In the genomic region with DNA sequence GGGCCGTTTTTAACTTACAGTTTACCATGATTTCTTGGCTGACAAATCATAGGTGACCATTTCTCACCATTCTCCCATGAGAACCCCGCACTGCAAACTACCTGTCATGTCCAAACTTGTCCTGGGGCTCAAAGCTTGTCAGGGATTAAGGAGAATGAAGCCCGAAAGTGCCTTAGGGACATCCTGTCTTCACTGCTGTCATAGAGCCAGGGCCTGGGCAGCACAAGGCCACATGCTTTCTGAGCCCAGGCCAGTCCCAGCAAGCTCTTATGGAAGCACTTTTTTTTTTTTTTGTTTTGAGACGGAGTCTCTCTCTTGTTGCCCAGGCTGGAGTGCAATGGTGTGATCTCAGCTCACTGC, we compare ENCODE assay signal across 9 cellular contexts. TPM values are rescaled to one million over a fixed set of nuclear protein-coding genes. Genes with fewer than 3 reads are reported as not detected.
DNase-seq lines count a peak whose midpoint lies in the region; ATAC-seq, FAIRE-seq and TF ChIP-seq lines count a peak whose summit lies in the region.
"Had no signal": no experiment of that assay in that cellular context is flagged by ENCODE, and none has a peak within 500 bp of the region (broad histone marks: within the 10 kb centered on the region; RNA-seq: fewer than 3 reads in every experiment).

No MANE protein-coding gene starts in this region.

- H3K9me3 Mint-ChIP-seq in CD4-positive, alpha-beta T cell: no peaks in the 10 kb centered on the region
- no peaks in the 10 kb centered on the region for H3K9me3 Mint-ChIP-seq in neural progenitor cell

- H3K27ac Mint-ChIP-seq in CD4-positive, alpha-beta T cell: peak overlapping the region; percentile 85
- no peak overlapping the region for H3K27ac Mint-ChIP-seq in neural progenitor cell

- TF ChIP-seq CTCF in CD4-positive, alpha-beta T cell (IDR thresholded peaks at IDR 0.05): no peak
- TF ChIP-seq CTCF in neural progenitor cell (IDR thresholded peaks at IDR 0.05): no peak

- peaks cover 80% of the 10 kb centered on the region for H3K4me1 Mint-ChIP-seq in CD4-positive, alpha-beta T cell (ENCODE audit: low read depth)
- H3K4me1 Mint-ChIP-seq in neural progenitor cell: peaks cover 17% of the 10 kb centered on the region

- H3K79me2 ChIP-seq in neural progenitor cell (ENCODE audit: low read depth): peaks cover 99% of the 10 kb centered on the region

- no peak overlapping the region for H3K27ac ChIP-seq in CD4-positive, alpha-beta T cell (ENCODE audit: low read depth, low read length)
- H3K27ac ChIP-seq in neural progenitor cell: peak overlapping the region; percentile 63

- peaks cover 25% of the 10 kb centered on the region for H4K20me1 ChIP-seq in neural progenitor cell (ENCODE audit: low read depth)

- no peak overlapping the region for H3K4me2 ChIP-seq in neural progenitor cell

- peaks cover 16% of the 10 kb centered on the region for H3F3A ChIP-seq in neural progenitor cell (ENCODE audit: low read depth)

- no peak for ATAC-seq in CD4-positive, alpha-beta T cell (ENCODE audit: poor library complexity)

- H3K9me3 ChIP-seq in CD4-positive, alpha-beta T cell (ENCODE audit: control insufficient read depth, low read length): no peaks in the 10 kb centered on the region
- no peaks in the 10 kb centered on the region for H3K9me3 ChIP-seq in neural progenitor cell (ENCODE audit: low read depth)

- FAIRE-seq in RCC 7860 (lab: Jason Lieb, UNC): no peak

- intact Hi-C loops in CD4-positive, alpha-beta T cell (cut with DNase I, micrococcal nuclease): no loop called here

- H3K36me3 Mint-ChIP-seq in CD4-positive, alpha-beta T cell (ENCODE audit: low read depth): peaks cover 79% of the 10 kb centered on the region
- peaks cover 9% of the 10 kb centered on the region for H3K36me3 Mint-ChIP-seq in neural progenitor cell

- no peak for DNase-seq in CD4-positive, alpha-beta T cell
- DNase-seq in NCI-H69 (lab: John Stamatoyannopoulos, UW): peak; percentile 65
- DNase-seq in cerebellum (ENCODE audit: low spot score): peak; percentile 73
- no peak for DNase-seq in neural progenitor cell (ENCODE audit: low spot score)
- DNase-seq in amniotic stem cell (lab: John Stamatoyannopoulos, UW): no peak
- DNase-seq in RCC 7860 (ENCODE audit: low spot score): no peak
- DNase-seq in NCI-H1694 treated with DMSO at 0.1 percent for 48 hours (lab: John Stamatoyannopoulos, UW): no peak
- DNase-seq in NCI-H2081 (lab: John Stamatoyannopoulos, UW): no peak
- DNase-seq: NCI-H446 treated with DMSO at 0.1 percent for 48 hours had no signal

- no peak overlapping the region for H3K9ac ChIP-seq in neural progenitor cell

- H3K36me3 ChIP-seq in neural progenitor cell: no peaks in the 10 kb centered on the region

- H3K4me3 Mint-ChIP-seq in CD4-positive, alpha-beta T cell: peak overlapping the region; percentile 82
- H3K4me3 Mint-ChIP-seq in neural progenitor cell: no peak overlapping the region

- CTCF ChIA-PET in CD4-positive, alpha-beta T cell (lab: Charles Lee): interaction anchor here (0.8 to 1.6 kb wide), 4 partner anchors 12 to 60 kb away, joined by 3 to 7 read pairs (median 5); no protein-coding TSS in a partner anchor

- no peaks in the 10 kb centered on the region for H3K27me3 Mint-ChIP-seq in CD4-positive, alpha-beta T cell
- no peaks in the 10 kb centered on the region for H3K27me3 Mint-ChIP-seq in neural progenitor cell (ENCODE audit: insufficient read depth, low read depth)

- no peak overlapping the region for H3K4me3 ChIP-seq in neural progenitor cell

- no peak overlapping the region for H2AFZ ChIP-seq in neural progenitor cell (replicated peaks)

- peaks cover 45% of the 10 kb centered on the region for H3K4me1 ChIP-seq in neural progenitor cell

- POLR2A ChIA-PET in CD4-positive, alpha-beta T cell (lab: Charles Lee): interaction anchor here (0.8 to 13.4 kb wide), 4 partner anchors 16 to 60 kb away, joined by 3 to 367 read pairs (median 162); partner anchors contain the start of genes CCM2 and MYO1G

- no peaks in the 10 kb centered on the region for H3K27me3 ChIP-seq in CD4-positive, alpha-beta T cell (ENCODE audit: control insufficient read depth, insufficient read depth, low read length)
- H3K27me3 ChIP-seq in neural progenitor cell: no peaks in the 10 kb centered on the region

RNA-seq across cellular contexts. Expression of gene CCM2, which starts 33.9 kb away (rescaled TPM):
- 10 to 100 TPM; 48.8 to 52.8 TPM for total RNA-seq in CD4-positive, alpha-beta T cell
- total RNA-seq in cerebellum (18.8 TPM), neural progenitor cell (ENCODE audit: low replicate concordance) (21.8 and 37.5 TPM in 2 replicates)

RNA-seq across cellular contexts. Expression of gene NACAD, which starts 54.9 kb away (rescaled TPM):
- under 1 TPM; 0.08 to 0.14 TPM for total RNA-seq in CD4-positive, alpha-beta T cell
- total RNA-seq in cerebellum (6.8 TPM), neural progenitor cell (ENCODE audit: low replicate concordance) (0.39 and 1.5 TPM in 2 replicates)

RNA-seq across cellular contexts. Expression of gene MYO1G, which starts 55.1 kb away (rescaled TPM):
- 100 to 1,000 TPM; 155 to 157 TPM for total RNA-seq in CD4-positive, alpha-beta T cell
- total RNA-seq in cerebellum (0.54 TPM), neural progenitor cell (ENCODE audit: low replicate concordance) (0.03 TPM in 1 of 2 replicates, not detected in the other)

Comparison
In these comparisons a context has a peak if more than half of its experiments do, and no peak if none do; other contexts are left out.
1. DNase-seq: peak in NCI-H69 (single experiment) and cerebellum (single experiment); none in CD4-positive, alpha-beta T cell (0 of 10), neural progenitor cell (single experiment), amniotic stem cell (single experiment), RCC 7860 (single experiment), NCI-H1694 treated with DMSO at 0.1 percent for 48 hours (single experiment) and NCI-H2081 (0 of 2).
2. RNA of gene MYO1G, which starts 55.1 kb away (total RNA-seq): 155 to 157 TPM in CD4-positive, alpha-beta T cell; 0.54 TPM in cerebellum (single experiment) and 0.03 TPM in neural progenitor cell; every median in the first group is over 100 times any median in the second.